ENCODE assay signal across 18 cellular contexts in the genomic region with DNA sequence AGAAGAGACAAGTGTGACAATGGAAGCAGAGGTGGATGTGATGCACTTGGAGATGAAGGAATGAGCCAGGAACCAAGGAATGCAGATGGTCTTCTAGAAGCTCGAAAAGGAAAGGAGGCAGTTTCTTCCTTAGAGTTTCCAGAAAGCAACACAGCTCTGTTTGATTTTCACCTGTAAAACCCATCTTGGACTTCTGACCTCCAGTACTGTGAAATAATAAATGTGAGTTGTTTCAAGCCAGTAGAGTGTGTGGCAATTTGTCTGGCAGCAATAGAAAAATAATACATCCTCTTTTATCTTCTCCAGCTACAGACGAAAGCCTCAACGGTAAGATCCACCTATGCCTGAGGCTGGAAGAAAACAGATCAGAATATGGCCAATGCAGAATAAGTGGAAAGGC.
A peak's percentile ranks its signal among the peaks of the same experiment; 100 is the strongest.
DNase-seq lines count a peak whose midpoint lies in the region; ATAC-seq, FAIRE-seq and TF ChIP-seq lines count a peak whose summit lies in the region.
"Had no signal": no experiment of that assay in that cellular context is flagged by ENCODE, and none has a peak within 500 bp of the region (broad histone marks: within the 10 kb centered on the region; RNA-seq: fewer than 3 reads in every experiment).

No MANE protein-coding gene starts in this region.

- no peak overlapping the region for H3K27ac Mint-ChIP-seq in astrocyte (ENCODE audit: unreplicated experiment)
- H3K27ac Mint-ChIP-seq: CD4-positive, alpha-beta memory T cell; H9 had no signal

- DNase-seq in NOMO-1 treated with DMSO at 0.1 percent for 48 hours (lab: John Stamatoyannopoulos, UW; ENCODE audit: unreplicated experiment), result peak; percentile 1
- DNase-seq in astrocyte (ENCODE audit: low read depth), result no peak
- DNase-seq in mucosa of descending colon, result no peak
- DNase-seq in frontal cortex (ENCODE audit: low spot score in 2 of 2), result no peak
- DNase-seq in HuH-7 (ENCODE audit: low spot score), result no peak
- DNase-seq: C1 segment of cervical spinal cord; Calu3; CD4-positive, alpha-beta memory T cell; COR-L47; DMS79; EL; GDM1; H9 had no signal

- peak; percentile 29 for FAIRE-seq in astrocyte (lab: Jason Lieb, UNC)
- no peak for FAIRE-seq in frontal cortex (lab: Jason Lieb, UNC)
- FAIRE-seq: GM12878, GM19239 had no signal

- no peak overlapping the region for H3K4me3 ChIP-seq in astrocyte (ENCODE audit: insufficient read depth, low read depth, low read length)
- H3K4me3 ChIP-seq in mucosa of descending colon, result no peak overlapping the region
- H3K4me3 ChIP-seq: GM12878, GM23338 had no signal

- ATAC-seq in mucosa of descending colon, result peak; percentile 58
- no peak for ATAC-seq in GM19397 (IDR thresholded peaks at IDR 0.05; ENCODE audit: unreplicated experiment)
- ATAC-seq: GM12878, GM23338, HCT116 had no signal

- no peaks in the 10 kb centered on the region for H3K79me2 ChIP-seq in astrocyte (ENCODE audit: insufficient read depth, low read length)

- H2AFZ ChIP-seq in astrocyte (ENCODE audit: low read depth, low read length), result no peak overlapping the region
- H2AFZ ChIP-seq: GM23338 had no signal

- intact Hi-C loops in mucosa of descending colon (cut with DNase I, micrococcal nuclease), result no loop called here

- H3K4me1 ChIP-seq in astrocyte (ENCODE audit: insufficient read depth, low read length), result no peaks in the 10 kb centered on the region
- peaks cover 3% of the 10 kb centered on the region for H3K4me1 ChIP-seq in mucosa of descending colon (ENCODE audit: low read depth)

- H3K36me3 ChIP-seq in astrocyte (ENCODE audit: insufficient read depth, low read length) (no peaks in the 10 kb centered on the region), mucosa of descending colon (ENCODE audit: low read depth) (no peaks in the 10 kb centered on the region)

- H3K9me3 ChIP-seq in astrocyte (ENCODE audit: insufficient read depth, low read depth, low read length) (no peaks in the 10 kb centered on the region), mucosa of descending colon (no peaks in the 10 kb centered on the region)

- H4K20me1 ChIP-seq in astrocyte (ENCODE audit: insufficient read depth, low read length), result no peaks in the 10 kb centered on the region

- peaks cover 10% of the 10 kb centered on the region for H3K4me1 Mint-ChIP-seq in astrocyte (ENCODE audit: low read depth, unreplicated experiment)
- H3K4me1 Mint-ChIP-seq: CD4-positive, alpha-beta memory T cell had no signal

- H3K27me3 Mint-ChIP-seq in astrocyte (ENCODE audit: low read depth, unreplicated experiment), result no peaks in the 10 kb centered on the region
- H3K27me3 Mint-ChIP-seq: CD4-positive, alpha-beta memory T cell had no signal

- no peak overlapping the region for H3K4me2 ChIP-seq in astrocyte (ENCODE audit: low read length)
- H3K4me2 ChIP-seq: GM23338 had no signal

- no peak overlapping the region for H3K4me3 Mint-ChIP-seq in astrocyte (ENCODE audit: unreplicated experiment)
- H3K4me3 Mint-ChIP-seq: CD4-positive, alpha-beta memory T cell; GM23338; H9 had no signal

- no peak overlapping the region for H3K9ac ChIP-seq in astrocyte (ENCODE audit: low read length)

- peaks cover 2% of the 10 kb centered on the region for H3K9me3 Mint-ChIP-seq in astrocyte (ENCODE audit: unreplicated experiment)

- no peaks in the 10 kb centered on the region for H3K36me3 Mint-ChIP-seq in astrocyte (ENCODE audit: low read depth, unreplicated experiment)
- H3K36me3 Mint-ChIP-seq: CD4-positive, alpha-beta memory T cell had no signal

- H3K27ac ChIP-seq in astrocyte (ENCODE audit: low read depth, low read length), result no peak overlapping the region

- H3K27me3 ChIP-seq in astrocyte (ENCODE audit: insufficient read depth, low read length), result no peaks in the 10 kb centered on the region

- TF ChIP-seq CTCF in astrocyte (IDR thresholded peaks at IDR 0.05; ENCODE audit: insufficient read depth, low read depth, low read length), result no peak
- no peak for TF ChIP-seq CTCF in mucosa of descending colon (IDR thresholded peaks at IDR 0.05)
